In genomic region chr9:101387871-101388506, GRCh38 we compare ENCODE assay signal across 1 cellular context.
A peak's percentile ranks its signal among the peaks of the same experiment; 100 is the strongest.
TF ChIP-seq lines count a peak whose summit lies in the region.

No MANE protein-coding gene starts in this region.

TF ChIP-seq in HepG2, 621 proteins besides CTCF, POLR2A, EP300 and RAD21 (continued from another document and continues in another):
- no peak for TF ChIP-seq ZBTB44 (CRISPR knock-in tag; IDR thresholded peaks at IDR 0.05)
- no peak for TF ChIP-seq ZNF773 (CRISPR knock-in tag; IDR thresholded peaks at IDR 0.05; ENCODE audit: borderline replicate concordance)
- no peak for TF ChIP-seq FOSL1 (CRISPR knock-in tag; IDR thresholded peaks at IDR 0.05; ENCODE audit: borderline replicate concordance)
- no peak for TF ChIP-seq ZNF614 (CRISPR knock-in tag; IDR thresholded peaks at IDR 0.05; ENCODE audit: borderline replicate concordance)
- 0 out of 2 replicates have a peak, but pooled peaks have one; percentile 6 for TF ChIP-seq ZKSCAN1 (IDR thresholded peaks at IDR 0.05; ENCODE audit: low read length)
- no peak for TF ChIP-seq ZNF407 (CRISPR knock-in tag; IDR thresholded peaks at IDR 0.05; ENCODE audit: not compliant biosample characterization)
- TF ChIP-seq SIN3B (IDR thresholded peaks at IDR 0.05; ENCODE audit: low read length): no peak
- no peak for TF ChIP-seq MATR3 (CRISPR knock-in tag; IDR thresholded peaks at IDR 0.05)
- TF ChIP-seq NFYC (CRISPR knock-in tag; IDR thresholded peaks at IDR 0.05): no peak
- no peak for TF ChIP-seq RBM39 (IDR thresholded peaks at IDR 0.05; ENCODE audit: low read depth, low read length, poor library complexity, severe bottlenecking)
- TF ChIP-seq GFI1 (CRISPR knock-in tag; IDR thresholded peaks at IDR 0.05; ENCODE audit: borderline replicate concordance): 0 out of 2 replicates have a peak, but pooled peaks have one; percentile 2
- TF ChIP-seq FOXO1 (CRISPR knock-in tag; IDR thresholded peaks at IDR 0.05): peak; percentile 67; the same call in 1 of the 2 replicates
- TF ChIP-seq CREB3 (CRISPR knock-in tag; IDR thresholded peaks at IDR 0.05): no peak
- no peak for TF ChIP-seq ZFP37 (CRISPR knock-in tag; IDR thresholded peaks at IDR 0.05; ENCODE audit: borderline replicate concordance)
- TF ChIP-seq, protein P1, sequence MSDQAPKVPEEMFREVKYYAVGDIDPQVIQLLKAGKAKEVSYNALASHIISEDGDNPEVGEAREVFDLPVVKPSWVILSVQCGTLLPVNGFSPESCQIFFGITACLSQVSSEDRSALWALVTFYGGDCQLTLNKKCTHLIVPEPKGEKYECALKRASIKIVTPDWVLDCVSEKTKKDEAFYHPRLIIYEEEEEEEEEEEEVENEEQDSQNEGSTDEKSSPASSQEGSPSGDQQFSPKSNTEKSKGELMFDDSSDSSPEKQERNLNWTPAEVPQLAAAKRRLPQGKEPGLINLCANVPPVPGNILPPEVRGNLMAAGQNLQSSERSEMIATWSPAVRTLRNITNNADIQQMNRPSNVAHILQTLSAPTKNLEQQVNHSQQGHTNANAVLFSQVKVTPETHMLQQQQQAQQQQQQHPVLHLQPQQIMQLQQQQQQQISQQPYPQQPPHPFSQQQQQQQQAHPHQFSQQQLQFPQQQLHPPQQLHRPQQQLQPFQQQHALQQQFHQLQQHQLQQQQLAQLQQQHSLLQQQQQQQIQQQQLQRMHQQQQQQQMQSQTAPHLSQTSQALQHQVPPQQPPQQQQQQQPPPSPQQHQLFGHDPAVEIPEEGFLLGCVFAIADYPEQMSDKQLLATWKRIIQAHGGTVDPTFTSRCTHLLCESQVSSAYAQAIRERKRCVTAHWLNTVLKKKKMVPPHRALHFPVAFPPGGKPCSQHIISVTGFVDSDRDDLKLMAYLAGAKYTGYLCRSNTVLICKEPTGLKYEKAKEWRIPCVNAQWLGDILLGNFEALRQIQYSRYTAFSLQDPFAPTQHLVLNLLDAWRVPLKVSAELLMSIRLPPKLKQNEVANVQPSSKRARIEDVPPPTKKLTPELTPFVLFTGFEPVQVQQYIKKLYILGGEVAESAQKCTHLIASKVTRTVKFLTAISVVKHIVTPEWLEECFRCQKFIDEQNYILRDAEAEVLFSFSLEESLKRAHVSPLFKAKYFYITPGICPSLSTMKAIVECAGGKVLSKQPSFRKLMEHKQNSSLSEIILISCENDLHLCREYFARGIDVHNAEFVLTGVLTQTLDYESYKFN (CRISPR knock-in tag; conservative IDR thresholded peaks at IDR 0.05): 0 out of 2 replicates have a peak, but pooled peaks have one; percentile 32
- peak; percentile 86; the same call in 1 of the 2 replicates for TF ChIP-seq FOXK1 (CRISPR knock-in tag; IDR thresholded peaks at IDR 0.05; ENCODE audit: borderline replicate concordance, low read depth)
- no peak for TF ChIP-seq NFE2 (CRISPR knock-in tag; IDR thresholded peaks at IDR 0.05)
- TF ChIP-seq FOXA3 (CRISPR knock-in tag; IDR thresholded peaks at IDR 0.05): peak; percentile 90
- no peak for TF ChIP-seq ATF7-NPFF (CRISPR knock-in tag; IDR thresholded peaks at IDR 0.05; ENCODE audit: low read depth)
- no peak for TF ChIP-seq ZNF276 (CRISPR knock-in tag; IDR thresholded peaks at IDR 0.05; ENCODE audit: low read depth)
- TF ChIP-seq ZBTB25 (CRISPR knock-in tag; IDR thresholded peaks at IDR 0.05): no peak
- TF ChIP-seq FOXA1 (IDR thresholded peaks at IDR 0.05): no peak
- peak; percentile 89 for TF ChIP-seq FOXA1 (CRISPR knock-in tag; IDR thresholded peaks at IDR 0.05)
- TF ChIP-seq, protein P2, sequence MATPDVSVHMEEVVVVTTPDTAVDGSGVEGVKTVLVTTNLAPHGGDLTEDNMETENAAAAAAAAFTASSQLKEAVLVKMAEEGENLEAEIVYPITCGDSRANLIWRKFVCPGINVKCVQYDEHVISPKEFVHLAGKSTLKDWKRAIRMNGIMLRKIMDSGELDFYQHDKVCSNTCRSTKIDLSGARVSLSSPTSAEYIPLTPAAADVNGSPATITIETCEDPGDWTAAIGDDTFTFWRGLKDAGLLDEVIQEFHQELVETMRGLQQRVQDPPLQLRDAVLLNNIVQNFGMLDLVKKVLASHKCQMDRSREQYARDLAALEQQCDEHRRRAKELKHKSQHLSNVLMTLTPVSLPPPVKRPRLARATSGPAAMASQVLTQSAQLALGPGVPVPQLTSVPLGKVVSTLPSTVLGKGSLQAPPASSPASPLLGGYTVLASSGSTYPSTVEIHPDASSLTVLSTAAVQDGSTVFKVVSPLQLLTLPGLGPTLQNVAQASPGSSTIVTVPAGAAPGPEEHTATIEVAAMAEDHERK (CRISPR knock-in tag; IDR thresholded peaks at IDR 0.05; ENCODE audit: low read depth): no peak
- TF ChIP-seq CREB1 (IDR thresholded peaks at IDR 0.05): no peak
- TF ChIP-seq CREB1 (CRISPR knock-in tag; IDR thresholded peaks at IDR 0.05): peak; percentile 42
- TF ChIP-seq, protein P3, sequence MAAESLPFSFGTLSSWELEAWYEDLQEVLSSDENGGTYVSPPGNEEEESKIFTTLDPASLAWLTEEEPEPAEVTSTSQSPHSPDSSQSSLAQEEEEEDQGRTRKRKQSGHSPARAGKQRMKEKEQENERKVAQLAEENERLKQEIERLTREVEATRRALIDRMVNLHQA (CRISPR knock-in tag; IDR thresholded peaks at IDR 0.05): no peak
- TF ChIP-seq ZNF180 (CRISPR knock-in tag; IDR thresholded peaks at IDR 0.05; ENCODE audit: borderline replicate concordance, low read depth): no peak
- TF ChIP-seq CBX1 (IDR thresholded peaks at IDR 0.05; ENCODE audit: low read depth): no peak
- no peak for TF ChIP-seq RFXAP (CRISPR knock-in tag; IDR thresholded peaks at IDR 0.05; ENCODE audit: borderline replicate concordance)
- TF ChIP-seq MEIS2 (CRISPR knock-in tag; IDR thresholded peaks at IDR 0.05): no peak
- TF ChIP-seq RFX1 (IDR thresholded peaks at IDR 0.05): no peak
- no peak for TF ChIP-seq ZNF678 (CRISPR knock-in tag; IDR thresholded peaks at IDR 0.05)
- no peak for TF ChIP-seq NCOA1 (CRISPR knock-in tag; IDR thresholded peaks at IDR 0.05)
- no peak for TF ChIP-seq ZNF607 (CRISPR knock-in tag; IDR thresholded peaks at IDR 0.05; ENCODE audit: borderline replicate concordance)
- no peak; the same call in 1 of the 2 replicates for TF ChIP-seq ELF3 (CRISPR knock-in tag; IDR thresholded peaks at IDR 0.05)
- TF ChIP-seq NFYB (CRISPR knock-in tag; IDR thresholded peaks at IDR 0.05): no peak
- TF ChIP-seq, protein P4, sequence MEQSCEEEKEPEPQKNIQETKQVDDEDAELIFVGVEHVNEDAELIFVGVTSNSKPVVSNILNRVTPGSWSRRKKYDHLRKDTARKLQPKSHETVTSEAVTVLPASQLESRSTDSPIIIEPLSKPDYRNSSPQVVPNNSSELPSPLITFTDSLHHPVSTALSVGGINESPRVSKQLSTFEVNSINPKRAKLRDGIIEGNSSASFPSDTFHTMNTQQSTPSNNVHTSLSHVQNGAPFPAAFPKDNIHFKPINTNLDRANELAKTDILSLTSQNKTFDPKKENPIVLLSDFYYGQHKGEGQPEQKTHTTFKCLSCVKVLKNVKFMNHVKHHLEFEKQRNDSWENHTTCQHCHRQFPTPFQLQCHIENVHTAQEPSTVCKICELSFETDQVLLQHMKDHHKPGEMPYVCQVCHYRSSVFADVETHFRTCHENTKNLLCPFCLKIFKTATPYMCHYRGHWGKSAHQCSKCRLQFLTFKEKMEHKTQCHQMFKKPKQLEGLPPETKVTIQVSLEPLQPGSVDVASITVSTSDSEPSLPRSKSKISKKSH (CRISPR knock-in tag; IDR thresholded peaks at IDR 0.05; ENCODE audit: borderline replicate concordance): no peak
- TF ChIP-seq ZNF562 (CRISPR knock-in tag; IDR thresholded peaks at IDR 0.05; ENCODE audit: borderline replicate concordance): no peak
- no peak for TF ChIP-seq ZFY (CRISPR knock-in tag; IDR thresholded peaks at IDR 0.05)
